In the genomic region with DNA sequence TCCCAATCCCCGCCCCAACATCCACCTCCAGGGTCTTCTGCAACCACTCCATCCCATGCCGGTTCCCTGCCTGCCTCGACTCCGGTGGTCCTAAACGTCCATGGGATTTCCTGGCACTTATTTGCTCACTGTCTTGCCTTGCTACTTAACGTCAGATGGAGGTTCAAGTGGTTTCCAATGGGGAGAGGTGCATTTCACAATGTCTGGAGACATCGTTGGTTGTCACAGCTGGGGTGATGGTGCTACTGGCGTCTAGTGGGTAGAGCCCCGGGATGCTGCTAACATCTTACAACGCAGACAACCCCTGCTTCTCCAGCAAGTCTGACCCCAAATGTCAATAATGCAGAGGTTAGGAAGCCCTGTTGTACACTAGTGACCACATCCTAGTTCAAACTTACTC, we compare ENCODE assay signal across 32 cellular contexts.
"Had no signal": no experiment of that assay in that cellular context is flagged by ENCODE, and none has a peak within 500 bp of the region (broad histone marks: within the 10 kb centered on the region; RNA-seq: fewer than 3 reads in every experiment).

No MANE protein-coding gene starts in this region.

- FAIRE-seq: bronchial epithelial cell, TTC549 had no signal

- H3K4me1 Mint-ChIP-seq: central memory CD8-positive, alpha-beta T cell; natural killer cell had no signal

- H3K4me3 Mint-ChIP-seq: activated naive CD8-positive, alpha-beta T cell; activated T-cell treated with anti-CD3 and anti-CD28 coated beads, Interleukin-2, amount 50 U/mL, for 4 hours; central memory CD8-positive, alpha-beta T cell; natural killer cell; neural progenitor cell; T-helper 1 cell treated with Interleukin-12 subunit alpha and Interleukin-12 subunit beta and Interleukin-4 antibody, amounts not matched to agents 30 μg/mL and 1 μg/mL, for 36 hours; type B pancreatic cell had no signal

- H3K36me3 Mint-ChIP-seq: activated naive CD8-positive, alpha-beta T cell; natural killer cell had no signal

- H3K79me2 ChIP-seq: parathyroid adenoma had no signal

- H3K27ac Mint-ChIP-seq: activated naive CD8-positive, alpha-beta T cell; activated T-helper 2 cell treated with anti-CD3 and anti-CD28 coated beads, Interferon-gamma antibody, Interleukin-2, Interleukin-4, amounts not matched to agents 10 μg/mL and 5 μg/mL and 100 μg/mL, durations not matched to agents 14 hours and 24 hours and 36 hours; natural killer cell; neural progenitor cell; T-helper 1 cell treated with Interleukin-12 subunit alpha and Interleukin-12 subunit beta and Interleukin-4 antibody, amounts not matched to agents 30 μg/mL and 1 μg/mL, for 36 hours; type B pancreatic cell had no signal

- H3K9ac ChIP-seq: neural progenitor cell, parathyroid adenoma had no signal

- H3K9me3 Mint-ChIP-seq: activated T-cell treated with anti-CD3 and anti-CD28 coated beads, Interleukin-2, amount 50 U/mL, for 4 hours; activated T-helper 2 cell treated with anti-CD3 and anti-CD28 coated beads, Interferon-gamma antibody, Interleukin-2, Interleukin-4, amounts not matched to agents 10 μg/mL and 5 μg/mL and 100 μg/mL, durations not matched to agents 14 hours and 24 hours and 36 hours; central memory CD8-positive, alpha-beta T cell; natural killer cell; T-helper 1 cell treated with Interleukin-12 subunit alpha and Interleukin-12 subunit beta and Interleukin-4 antibody, amounts not matched to agents 30 μg/mL and 1 μg/mL, for 36 hours; type B pancreatic cell had no signal

- H3K27me3 ChIP-seq: esophagus squamous epithelium, left lung had no signal

- H3K4me2 ChIP-seq: neural progenitor cell had no signal

- H3K27me3 Mint-ChIP-seq: activated naive CD8-positive, alpha-beta T cell; central memory CD8-positive, alpha-beta T cell; type B pancreatic cell had no signal

- H3K36me3 ChIP-seq: esophagus squamous epithelium, left lung, lower lobe of right lung, neural progenitor cell, thoracic aorta had no signal

- ATAC-seq: activated T-cell treated with anti-CD3 and anti-CD28 coated beads, Interleukin-2, amount 50 U/mL, for 4 hours; left lung; lower lobe of right lung; natural killer cell; psoas muscle had no signal

- H3K27ac ChIP-seq: esophagus squamous epithelium, left lung, lower lobe of right lung, neural progenitor cell, parathyroid adenoma, psoas muscle, thoracic aorta, VCaP had no signal

- H2AFZ ChIP-seq: neural progenitor cell, parathyroid adenoma had no signal

- H3K4me3 ChIP-seq: esophagus squamous epithelium, left lung, lower lobe of right lung, neural progenitor cell, psoas muscle, thoracic aorta had no signal

- DNase-seq: activated CD4-positive, alpha-beta T cell treated with anti-CD3 and anti-CD28 coated beads for 48 hours; activated CD4-positive, alpha-beta T cell treated with anti-CD3 and anti-CD28 coated beads, Interleukin-2, amount 50 U/mL, for 48 hours; activated CD8-positive, alpha-beta memory T cell treated with anti-CD3 and anti-CD28 coated beads, Interleukin-2, amount 50 U/mL, for 4 hours; activated naive CD4-positive, alpha-beta T cell treated with Interleukin-2 at 50 U/mL for 16 hours; activated T-cell treated with anti-CD3 and anti-CD28 coated beads, Interleukin-2, amount 50 U/mL, for 4 hours; anterior cingulate cortex; dermis blood vessel endothelial cell; effector CD4-positive, alpha-beta T cell; esophagus squamous epithelium; foreskin melanocyte; kidney glomerular epithelial cell; left lung; lower lobe of right lung; mesenchymal stem cell; natural killer cell; occipital lobe; psoas muscle; stimulated activated CD4-positive, alpha-beta T cell treated with anti-CD3 and anti-CD28 coated beads, Interleukin-15, amount 100 ng/mL, for 24 hours; stimulated activated CD4-positive, alpha-beta T cell treated with anti-CD3 and anti-CD28 coated beads, Interleukin-2, amount 100 ng/mL, for 24 hours; stimulated activated naive CD4-positive, alpha-beta T cell; T-helper 9 cell had no signal

- H3K9me3 ChIP-seq: esophagus squamous epithelium, left lung, lower lobe of right lung, psoas muscle, thoracic aorta had no signal
